24 cellular contexts compared by ENCODE assay signal in genomic region chr16:80071964-80072363, GRCh38.
"Had no signal": no experiment of that assay in that cellular context is flagged by ENCODE, and none has a peak within 500 bp of the region (broad histone marks: within the 10 kb centered on the region; RNA-seq: fewer than 3 reads in every experiment).

No MANE protein-coding gene starts in this region.

- H3K4me1 ChIP-seq: colonic mucosa, gastrocnemius medialis, heart right ventricle, left lung, lower lobe of right lung had no signal

- H3K9me3 ChIP-seq: colonic mucosa, esophagus squamous epithelium, gastrocnemius medialis, lower lobe of right lung had no signal

- FAIRE-seq: endometrium, islet of Langerhans, keratinocyte had no signal

- H3K36me3 ChIP-seq: colonic mucosa, esophagus squamous epithelium, gastrocnemius medialis, heart right ventricle, left lung, lower lobe of right lung had no signal

- H3K27ac ChIP-seq: colonic mucosa, epithelial cell of prostate, esophagus squamous epithelium, gastrocnemius medialis, heart right ventricle, left lung, lower lobe of right lung had no signal

- DNase-seq: colonic mucosa; cortex of kidney; effector CD8-positive, alpha-beta T cell; effector memory CD8-positive, alpha-beta T cell; endodermal cell; erythroblast; esophagus squamous epithelium; foreskin fibroblast; foreskin melanocyte; gastrocnemius medialis; glutamatergic neuron; head of caudate nucleus; heart right ventricle; hippocampal formation; left cardiac atrium; left lung; left ventricle myocardium superior; lower lobe of right lung; mesenchymal stem cell had no signal

- H3K4me3 ChIP-seq: colonic mucosa, esophagus squamous epithelium, gastrocnemius medialis, heart right ventricle, left lung, lower lobe of right lung had no signal

- ATAC-seq: effector memory CD8-positive, alpha-beta T cell; esophagus mucosa; gastrocnemius medialis; heart right ventricle; left cardiac atrium; left lung; left ventricle myocardium superior; lower lobe of right lung had no signal

- H3K27me3 ChIP-seq: colonic mucosa, esophagus squamous epithelium, left lung had no signal
